In the genomic region with DNA sequence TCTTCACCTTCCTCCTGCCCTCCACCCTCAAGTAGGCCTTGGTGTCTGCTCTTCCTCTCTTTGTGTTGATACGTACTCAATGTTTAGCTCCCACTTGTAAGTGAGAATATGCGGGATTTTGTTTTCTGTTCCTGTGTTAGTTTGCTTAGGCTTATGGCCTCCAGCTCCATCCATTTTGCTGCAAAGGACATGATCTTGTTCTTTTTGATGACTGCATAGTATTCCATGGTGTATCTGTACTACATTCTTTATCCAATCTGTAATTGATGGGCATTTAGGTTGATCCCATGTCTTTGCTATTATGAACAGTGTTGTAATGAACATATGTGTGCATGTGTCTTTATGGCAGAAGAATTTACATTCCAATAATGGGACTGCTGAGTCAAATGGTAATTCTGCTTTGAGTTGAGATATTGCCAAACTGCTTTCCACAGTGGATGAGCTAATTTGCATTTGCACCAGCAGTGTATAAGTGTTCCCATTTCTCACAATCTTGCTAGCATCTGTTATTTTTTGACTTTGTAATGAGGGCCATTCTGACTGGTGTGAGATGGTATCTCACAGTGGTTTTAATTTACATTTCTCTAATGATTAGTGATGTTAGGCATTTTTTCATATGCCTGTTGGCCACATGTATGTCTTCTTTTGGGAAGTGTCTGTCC, we compare ENCODE assay signal across 24 cellular contexts.
"Had no signal": no experiment of that assay in that cellular context is flagged by ENCODE, and none has a peak within 500 bp of the region (broad histone marks: within the 10 kb centered on the region; RNA-seq: fewer than 3 reads in every experiment).

No MANE protein-coding gene starts in this region.

- H3K9me3 Mint-ChIP-seq: activated T-helper 2 cell treated with anti-CD3 and anti-CD28 coated beads, Interferon-gamma antibody, Interleukin-2, Interleukin-4, amounts not matched to agents 10 μg/mL and 5 μg/mL and 100 μg/mL, durations not matched to agents 14 hours and 24 hours and 36 hours had no signal

- H3K27me3 Mint-ChIP-seq: activated CD4-positive, alpha-beta memory T cell treated with anti-CD3 and anti-CD28 coated beads, Interleukin-2, amount 10 ng/mL, durations not matched to agents 7 days and 5 days; activated CD4-positive, alpha-beta T cell treated with anti-CD3 and anti-CD28 coated beads for 36 hours; T-cell had no signal

- H3K4me3 Mint-ChIP-seq: activated CD4-positive, alpha-beta memory T cell treated with anti-CD3 and anti-CD28 coated beads, Interleukin-2, amount 10 ng/mL, durations not matched to agents 7 days and 5 days; activated CD4-positive, alpha-beta T cell treated with anti-CD3 and anti-CD28 coated beads for 36 hours; T-cell had no signal

- ATAC-seq: activated CD4-positive, alpha-beta T cell treated with anti-CD3 and anti-CD28 coated beads for 36 hours; Panc1; Right ventricle myocardium inferior; T-cell had no signal

- H3K27ac Mint-ChIP-seq: activated CD4-positive, alpha-beta memory T cell treated with anti-CD3 and anti-CD28 coated beads, Interleukin-2, amount 10 ng/mL, durations not matched to agents 7 days and 5 days; activated CD4-positive, alpha-beta T cell treated with anti-CD3 and anti-CD28 coated beads for 36 hours; activated T-helper 2 cell treated with anti-CD3 and anti-CD28 coated beads, Interferon-gamma antibody, Interleukin-2, Interleukin-4, amounts not matched to agents 10 μg/mL and 5 μg/mL and 100 μg/mL, durations not matched to agents 14 hours and 24 hours and 36 hours; T-cell had no signal

- DNase-seq: activated CD4-positive, alpha-beta memory T cell treated with anti-CD3 and anti-CD28 coated beads, Interleukin-2, amount 10 ng/mL, durations not matched to agents 7 days and 5 days; activated CD4-positive, alpha-beta T cell treated with anti-CD3 and anti-CD28 coated beads for 36 hours; activated CD4-positive, alpha-beta T cell treated with anti-CD3 and anti-CD28 coated beads, Interleukin-2, amount 50 U/mL, for 1 hour; activated gamma-delta T cell treated with Interleukin-2 at 50 U/mL for 16 hours; activated naive CD4-positive, alpha-beta T cell treated with anti-CD3 and anti-CD28 coated beads, Interleukin-2, amount 50 U/mL, for 16 hours; activated T-cell treated with anti-CD3 and anti-CD28 coated beads for 4 hours; activated T-cell treated with anti-CD3 and anti-CD28 coated beads, Interleukin-2, amount 50 U/mL, for 48 hours; aorta; caudate nucleus; MG63; NCI-H1105; NCI-H1436 treated with DMSO at 0.1 percent for 48 hours; NCI-H187; NCI-H2081; NCI-H510A treated with DMSO at 0.1 percent for 48 hours; NCI-H69; NK-92 treated with Interleukin-12 subunit alpha and Interleukin-12 subunit beta, amount 100 ng/mL, for 24 hours; OCI-M1; RPMI8226; T-cell; WERI-Rb-1 had no signal
